Comparison of ENCODE assay signal across 19 cellular contexts in the genomic region with DNA sequence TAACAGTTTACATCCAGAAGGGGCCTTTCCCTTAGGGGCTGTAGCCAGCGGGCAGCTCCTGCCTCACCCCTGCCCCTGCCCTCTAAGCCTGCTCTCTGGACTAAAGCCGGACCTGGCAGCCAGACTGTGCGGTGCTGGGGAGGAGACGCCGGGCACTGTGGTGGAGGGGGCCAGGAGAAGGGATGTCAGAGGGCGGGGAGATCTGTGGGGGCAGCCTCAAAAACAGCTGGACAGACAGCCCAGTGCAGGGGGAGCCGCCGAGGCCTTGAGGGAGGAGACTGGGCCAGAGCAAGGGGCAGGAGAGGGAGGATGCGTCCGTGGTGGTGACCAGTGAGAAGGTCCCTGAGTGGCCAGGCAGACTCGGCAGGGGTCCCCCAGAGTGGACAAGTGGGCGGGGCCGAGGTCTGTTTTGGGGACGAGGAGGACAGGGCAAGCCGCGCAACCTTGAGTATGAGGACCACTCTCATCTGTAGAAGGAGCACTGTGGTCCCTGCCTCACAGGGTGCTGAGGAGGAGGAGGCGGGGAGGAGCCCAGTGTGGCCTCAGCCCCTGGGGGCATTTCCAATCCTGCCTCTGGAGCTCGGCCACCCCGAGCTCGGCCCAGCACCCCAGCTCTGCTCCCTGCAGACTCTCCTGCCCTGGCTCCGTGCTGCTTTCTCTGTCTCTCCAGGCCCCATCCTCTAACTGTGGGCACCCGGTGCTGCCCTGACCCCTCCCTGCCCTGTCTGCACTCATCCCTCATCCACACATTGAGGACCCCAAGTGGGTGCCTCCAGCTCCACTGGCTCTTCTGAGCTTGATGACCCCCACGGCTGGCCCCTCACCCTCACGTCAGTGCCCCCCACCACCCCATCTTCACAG. TPM values are rescaled to one million over a fixed set of nuclear protein-coding genes. Genes with fewer than 3 reads are reported as not detected.
"Had no signal": no experiment of that assay in that cellular context is flagged by ENCODE, and none has a peak within 500 bp of the region (broad histone marks: within the 10 kb centered on the region; RNA-seq: fewer than 3 reads in every experiment).

No MANE protein-coding gene starts in this region.

- H3K27ac ChIP-seq: body of pancreas, ovary, tibial artery had no signal

- H3K36me3 Mint-ChIP-seq: activated naive CD4-positive, alpha-beta T cell treated with anti-CD3 and anti-CD28 coated beads, Interleukin-2, amount 50 U/mL, for 72 hours had no signal

- H3K4me1 Mint-ChIP-seq: central memory CD8-positive, alpha-beta T cell had no signal

- DNase-seq: activated CD4-positive, alpha-beta T cell treated with anti-CD3 and anti-CD28 coated beads, Interleukin-2, amount 50 U/mL, for 4 hours; activated effector memory CD4-positive, alpha-beta T cell treated with anti-CD3 and anti-CD28 coated beads, Interleukin-2, amount 50 U/mL, for 16 hours; activated T-cell treated with anti-CD3 and anti-CD28 coated beads, Interleukin-2, amount 50 U/mL, for 4 hours; amniotic stem cell; body of pancreas; hippocampal formation; left cardiac atrium had no signal

- H3K27me3 ChIP-seq: body of pancreas, ovary had no signal

- ATAC-seq: activated CD4-positive, CD25-positive, alpha-beta regulatory T cell treated with anti-CD3 and anti-CD28 coated beads, Interleukin-2, amount 50 U/mL, for 24 hours; activated naive CD4-positive, alpha-beta T cell treated with anti-CD3 and anti-CD28 coated beads, Interleukin-2, amount 50 U/mL, for 72 hours; activated T-cell treated with anti-CD3 and anti-CD28 coated beads, Interleukin-2, amount 50 U/mL, for 4 hours; body of pancreas; left cardiac atrium had no signal

- H3K4me3 ChIP-seq: body of pancreas, ovary, tibial artery had no signal

- H3K27ac Mint-ChIP-seq: activated naive CD4-positive, alpha-beta T cell treated with anti-CD3 and anti-CD28 coated beads, Interleukin-2, amount 50 U/mL, for 72 hours; nephron had no signal

- H3K9me3 ChIP-seq: body of pancreas, ovary had no signal

- H3K36me3 ChIP-seq: ovary, tibial artery had no signal

- H3K4me3 Mint-ChIP-seq: activated T-cell treated with anti-CD3 and anti-CD28 coated beads, Interleukin-2, amount 50 U/mL, for 4 hours; central memory CD8-positive, alpha-beta T cell; nephron had no signal

RNA-seq across cellular contexts. Expression of a gene that starts 59.2 kb away (rescaled TPM):
- total RNA-seq: activated naive CD4-positive, alpha-beta T cell treated with anti-CD3 and anti-CD28 coated beads, Interleukin-2, amount 50 U/mL, for 72 hours; activated T-cell treated with anti-CD3 and anti-CD28 coated beads, Interleukin-2, amount 50 U/mL, for 4 hours; body of pancreas; dermis microvascular lymphatic vessel endothelial cell; glomerular endothelial cell; left cardiac atrium; mucosa of gallbladder; ovary; renal cortical epithelial cell; skeletal muscle tissue; T-helper 2 cell treated with Interferon-gamma antibody and Interleukin-4, amounts not matched to agents 100 ng/mL and 5 ng/mL, for 36 hours had no signal
